Comparison of ENCODE assay signal across 8 cellular contexts in the genomic region with DNA sequence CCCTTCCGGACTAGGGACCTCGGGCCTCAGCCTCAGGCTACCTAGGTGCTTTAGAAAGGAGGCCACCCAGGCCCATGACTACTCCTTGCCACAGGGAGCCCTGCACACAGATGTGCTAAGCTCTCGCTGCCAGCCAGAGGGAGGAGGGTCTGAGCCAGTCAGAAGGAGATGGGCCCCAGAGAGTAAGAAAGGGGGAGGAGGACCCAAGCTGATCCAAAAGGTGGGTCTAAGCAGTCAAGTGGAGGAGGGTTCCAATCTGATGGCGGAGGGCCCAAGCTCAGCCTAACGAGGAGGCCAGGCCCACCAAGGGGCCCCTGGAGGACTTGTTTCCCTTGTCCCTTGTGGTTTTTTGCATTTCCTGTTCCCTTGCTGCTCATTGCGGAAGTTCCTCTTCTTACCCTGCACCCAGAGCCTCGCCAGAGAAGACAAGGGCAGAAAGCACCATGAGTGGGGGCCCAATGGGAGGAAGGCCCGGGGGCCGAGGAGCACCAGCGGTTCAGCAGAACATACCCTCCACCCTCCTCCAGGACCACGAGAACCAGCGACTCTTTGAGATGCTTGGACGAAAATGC. TPM values are rescaled to one million over a fixed set of nuclear protein-coding genes. Genes with fewer than 3 reads are reported as not detected.
DNase-seq lines count a peak whose midpoint lies in the region; ATAC-seq and TF ChIP-seq lines count a peak whose summit lies in the region.

Gene WAS, plus strand, starts transcription at position 389 of the 572 bp plus-strand sequence. Its CDS starts 55 bp downstream, at position 444.

- H3K4me2 ChIP-seq in GM23338: no peak within 1 kb of the TSS

- H3K27me3 ChIP-seq in CD4-positive, CD25-positive, alpha-beta regulatory T cell (ENCODE audit: control insufficient read depth, insufficient read depth, low read length): no peaks in the 10 kb centered on the region
- no peaks in the 10 kb centered on the region for H3K27me3 ChIP-seq in GM23338 (ENCODE audit: insufficient read depth)

- H3K9me3 ChIP-seq in CD4-positive, CD25-positive, alpha-beta regulatory T cell (ENCODE audit: control insufficient read depth in 2 of 2, low read length in 2 of 2): no peaks in the 10 kb centered on the region

- peaks cover 38% of the 10 kb centered on the region for H3K4me1 ChIP-seq in CD4-positive, CD25-positive, alpha-beta regulatory T cell (ENCODE audit: control insufficient read depth, insufficient read depth, low read length, poor library complexity, severe bottlenecking)
- no peaks in the 10 kb centered on the region for H3K4me1 ChIP-seq in GM23338 (ENCODE audit: insufficient read depth)

- peaks cover 0 to 63% (median 26%) of the 10 kb centered on the region in 4 donors for H3K4me1 Mint-ChIP-seq in CD4-positive, CD25-positive, alpha-beta regulatory T cell
- H3K4me1 Mint-ChIP-seq in activated naive CD4-positive, alpha-beta T cell treated with anti-CD3 and anti-CD28 coated beads, Interleukin-2, amount 10 ng/mL, durations not matched to agents 7 days and 5 days: peaks cover 72% of the 10 kb centered on the region
- H3K4me1 Mint-ChIP-seq in type B pancreatic cell (ENCODE audit: unreplicated experiment): no peaks in the 10 kb centered on the region
- H3K4me1 Mint-ChIP-seq in GM23338: no peaks in the 10 kb centered on the region

- H3K4me3 ChIP-seq in CD4-positive, CD25-positive, alpha-beta regulatory T cell (ENCODE audit: low read depth, low read length): peak within 1 kb of the TSS; percentile 83
- no peak within 1 kb of the TSS for H3K4me3 ChIP-seq in GM23338

- TF ChIP-seq CTCF in GM20000 (IDR thresholded peaks at IDR 0.05; ENCODE audit: extremely low read depth, missing control alignments) (no peak), type B pancreatic cell (conservative IDR thresholded peaks at IDR 0.05) (no peak), GM23338 (conservative IDR thresholded peaks at IDR 0.05; ENCODE audit: low read depth in 2 of 2) (no peak)

- ATAC-seq in CD4-positive, CD25-positive, alpha-beta regulatory T cell (ENCODE audit: low read depth in 2 of 2): peak; percentile 79 to 84
- no peak for ATAC-seq in GM23338

- H4K20me1 ChIP-seq in GM23338 (replicated peaks; ENCODE audit: insufficient read depth): no peaks in the 10 kb centered on the region

- H3K9me3 Mint-ChIP-seq in CD4-positive, CD25-positive, alpha-beta regulatory T cell: no peaks in the 10 kb centered on the region
- no peaks in the 10 kb centered on the region for H3K9me3 Mint-ChIP-seq in activated naive CD4-positive, alpha-beta T cell treated with anti-CD3 and anti-CD28 coated beads, Interleukin-2, amount 10 ng/mL, durations not matched to agents 7 days and 5 days
- no peaks in the 10 kb centered on the region for H3K9me3 Mint-ChIP-seq in type B pancreatic cell
- no peaks in the 10 kb centered on the region for H3K9me3 Mint-ChIP-seq in GM23338

- no peak within 1 kb of the TSS for H2AFZ ChIP-seq in GM23338

- H3K9me2 ChIP-seq in GM23338 (ENCODE audit: insufficient read depth): no peaks in the 10 kb centered on the region

- peak within 1 kb of the TSS; percentile 88 to 97 (median 95) for H3K27ac Mint-ChIP-seq in CD4-positive, CD25-positive, alpha-beta regulatory T cell
- peak within 1 kb of the TSS; percentile 93 for H3K27ac Mint-ChIP-seq in activated naive CD4-positive, alpha-beta T cell treated with anti-CD3 and anti-CD28 coated beads, Interleukin-2, amount 10 ng/mL, durations not matched to agents 7 days and 5 days
- H3K27ac Mint-ChIP-seq in type B pancreatic cell (no peak within 1 kb of the TSS), GM23338 (no peak within 1 kb of the TSS)

- peak within 1 kb of the TSS; percentile 79 for H3K27ac ChIP-seq in CD4-positive, CD25-positive, alpha-beta regulatory T cell (ENCODE audit: insufficient read depth, low read length, poor library complexity, severe bottlenecking)
- H3K27ac ChIP-seq in GM23338 (ENCODE audit: low read depth): no peak within 1 kb of the TSS

- no peaks in the 10 kb centered on the region for H3K79me2 ChIP-seq in GM23338 (replicated peaks; ENCODE audit: insufficient read depth)

- DNase-seq in CD4-positive, CD25-positive, alpha-beta regulatory T cell: peak; percentile 33 to 85 (median 49)
- DNase-seq in GM20000 (ENCODE audit: low spot score) (peak; percentile 78), NAMALWA (ENCODE audit: low spot score) (peak; percentile 77), pons (ENCODE audit: low spot score) (peak; percentile 52), type B pancreatic cell (ENCODE audit: extremely low spot score, unreplicated experiment) (no peak), GM23338 (ENCODE audit: low spot score) (no peak), middle frontal gyrus (ENCODE audit: extremely low spot score, low spot score) (no peak)
- peak; percentile 69 for DNase-seq in activated naive CD4-positive, alpha-beta T cell treated with anti-CD3 and anti-CD28 coated beads, Interleukin-2, amount 10 ng/mL, durations not matched to agents 7 days and 5 days

- peaks cover 21% of the 10 kb centered on the region for H3K36me3 ChIP-seq in CD4-positive, CD25-positive, alpha-beta regulatory T cell (ENCODE audit: control insufficient read depth, insufficient read depth, low read length)
- H3K36me3 ChIP-seq in GM23338 (ENCODE audit: insufficient read depth): no peaks in the 10 kb centered on the region

- H3K4me3 Mint-ChIP-seq in CD4-positive, CD25-positive, alpha-beta regulatory T cell: peak within 1 kb of the TSS; percentile 94 to 96 (median 95)
- H3K4me3 Mint-ChIP-seq in activated naive CD4-positive, alpha-beta T cell treated with anti-CD3 and anti-CD28 coated beads, Interleukin-2, amount 10 ng/mL, durations not matched to agents 7 days and 5 days: peak within 1 kb of the TSS; percentile 97
- H3K4me3 Mint-ChIP-seq in type B pancreatic cell: no peak within 1 kb of the TSS
- no peak within 1 kb of the TSS for H3K4me3 Mint-ChIP-seq in GM23338

- H3K36me3 Mint-ChIP-seq in CD4-positive, CD25-positive, alpha-beta regulatory T cell: peaks cover 21% of the 10 kb centered on the region
- H3K36me3 Mint-ChIP-seq in activated naive CD4-positive, alpha-beta T cell treated with anti-CD3 and anti-CD28 coated beads, Interleukin-2, amount 10 ng/mL, durations not matched to agents 7 days and 5 days: peaks cover 54% of the 10 kb centered on the region
- H3K36me3 Mint-ChIP-seq in type B pancreatic cell (no peaks in the 10 kb centered on the region), GM23338 (ENCODE audit: low read depth) (no peaks in the 10 kb centered on the region; the same call in 2 of the 3 replicates)

- CTCF ChIA-PET in activated naive CD4-positive, alpha-beta T cell treated with anti-CD3 and anti-CD28 coated beads, Interleukin-2, amount 10 ng/mL, durations not matched to agents 7 days and 5 days (lab: Charles Lee): interaction anchor here (0.9 kb wide), 1 partner anchor 35 kb away, joined by 4 read pairs; no protein-coding TSS in a partner anchor

- H3F3A ChIP-seq in GM23338 (replicated peaks; ENCODE audit: low read depth): no peaks in the 10 kb centered on the region

- H3K27me3 Mint-ChIP-seq in CD4-positive, CD25-positive, alpha-beta regulatory T cell: no peaks in the 10 kb centered on the region
- no peaks in the 10 kb centered on the region for H3K27me3 Mint-ChIP-seq in activated naive CD4-positive, alpha-beta T cell treated with anti-CD3 and anti-CD28 coated beads, Interleukin-2, amount 10 ng/mL, durations not matched to agents 7 days and 5 days
- peaks cover 18% of the 10 kb centered on the region for H3K27me3 Mint-ChIP-seq in type B pancreatic cell
- peaks cover 7% of the 10 kb centered on the region for H3K27me3 Mint-ChIP-seq in GM23338 (ENCODE audit: insufficient read depth, low read depth, poor library complexity)

TF ChIP-seq in GM23338, 12 proteins besides CTCF, POLR2A, EP300 and RAD21 (continues in another document):
- TF ChIP-seq ZNF114 (CRISPR knock-in tag; IDR thresholded peaks at IDR 0.05) (no peak), EZH2phosphoT487 (IDR thresholded peaks at IDR 0.05; ENCODE audit: unreplicated experiment) (no peak), JUNB (IDR thresholded peaks at IDR 0.05; ENCODE audit: unreplicated experiment) (no peak), CREB1 (CRISPR knock-in tag; IDR thresholded peaks at IDR 0.05; ENCODE audit: low read depth) (no peak), NANOG (IDR thresholded peaks at IDR 0.05; ENCODE audit: borderline replicate concordance) (no peak), STAT1 (IDR thresholded peaks at IDR 0.05; ENCODE audit: unreplicated experiment) (no peak), REST (IDR thresholded peaks at IDR 0.05; ENCODE audit: unreplicated experiment) (no peak), EZH2 (IDR thresholded peaks at IDR 0.05; ENCODE audit: low read depth, unreplicated experiment) (no peak), POLR2AphosphoS5 (IDR thresholded peaks at IDR 0.05; ENCODE audit: low read depth) (no peak), ZNF331 (CRISPR knock-in tag; IDR thresholded peaks at IDR 0.05; ENCODE audit: low read depth) (no peak)

RNA-seq across cellular contexts. Expression of gene WAS, which starts in this region (rescaled TPM):
- total RNA-seq in CD4-positive, CD25-positive, alpha-beta regulatory T cell: 101 TPM
- polyA plus RNA-seq in CD4-positive, CD25-positive, alpha-beta regulatory T cell: 10 to 100 TPM; 12.4 to 21.8 (median 20.3) TPM
- 0.62 and 0.82 TPM in 2 replicates for total RNA-seq in type B pancreatic cell (ENCODE audit: low replicate concordance)
- 0.12 and 0.56 TPM in 2 replicates for total RNA-seq in GM23338 (2014; rRNA removed; shearing (Covaris generic))
- polyA plus RNA-seq in GM23338 (2016; fragmentation: Nextera tagmentation; extraction: Ambion mirVana): 0.12 and 0.32 TPM in 2 replicates

Comparison
In these comparisons a context has a peak if more than half of its experiments do, and no peak if none do; other contexts are left out.
1. RNA of gene WAS (total RNA-seq): 101 TPM in CD4-positive, CD25-positive, alpha-beta regulatory T cell (single experiment); 0.62 to 0.82 TPM in type B pancreatic cell and 0.12 to 0.56 TPM in GM23338; every median in the first group is over 10 times any median in the second.
2. RNA of gene WAS (polyA plus RNA-seq): 12.4 to 21.8 TPM in CD4-positive, CD25-positive, alpha-beta regulatory T cell; 0.12 to 0.32 TPM in GM23338; every median in the first group is over 10 times any median in the second.
3. DNase-seq: peak in CD4-positive, CD25-positive, alpha-beta regulatory T cell (3 of 3), GM20000 (single experiment), NAMALWA (single experiment), activated naive CD4-positive, alpha-beta T cell treated with anti-CD3 and anti-CD28 coated beads, Interleukin-2, amount 10 ng/mL, durations not matched to agents 7 days and 5 days (single experiment) and pons (single experiment); none in type B pancreatic cell (single experiment), GM23338 (single experiment) and middle frontal gyrus (single experiment).
4. H3K27ac Mint-ChIP-seq: peak in CD4-positive, CD25-positive, alpha-beta regulatory T cell (3 of 3) and activated naive CD4-positive, alpha-beta T cell treated with anti-CD3 and anti-CD28 coated beads, Interleukin-2, amount 10 ng/mL, durations not matched to agents 7 days and 5 days (single experiment); none in type B pancreatic cell (single experiment) and GM23338 (single experiment).
5. H3K4me3 Mint-ChIP-seq: peak in CD4-positive, CD25-positive, alpha-beta regulatory T cell (4 of 4) and activated naive CD4-positive, alpha-beta T cell treated with anti-CD3 and anti-CD28 coated beads, Interleukin-2, amount 10 ng/mL, durations not matched to agents 7 days and 5 days (single experiment); none in type B pancreatic cell (single experiment) and GM23338 (single experiment).